In genomic region chr15:71588746-71589145, GRCh38 we compare ENCODE assay signal across 16 cellular contexts.
DNase-seq lines count a peak whose midpoint lies in the region; ATAC-seq and TF ChIP-seq lines count a peak whose summit lies in the region.
"Had no signal": no experiment of that assay in that cellular context is flagged by ENCODE, and none has a peak within 500 bp of the region (broad histone marks: within the 10 kb centered on the region; RNA-seq: fewer than 3 reads in every experiment).

No MANE protein-coding gene starts in this region.

- no peak overlapping the region for H3K27ac ChIP-seq in WERI-Rb-1
- no peak overlapping the region for H3K27ac ChIP-seq in gastrocnemius medialis
- H3K27ac ChIP-seq: BLaER1, neural progenitor cell had no signal

- ATAC-seq in gastrocnemius medialis: no peak
- no peak for ATAC-seq in GM18505 (IDR thresholded peaks at IDR 0.05; ENCODE audit: unreplicated experiment)

- intact Hi-C loops in gastrocnemius medialis (cut with DNase I; ENCODE audit: low total_unique reads): no loop called here

- H3K4me1 Mint-ChIP-seq in chondrocyte (ENCODE audit: low read depth): peaks cover 14% of the 10 kb centered on the region
- H3K4me1 Mint-ChIP-seq: activated CD4-positive, alpha-beta T cell treated with anti-CD3 and anti-CD28 coated beads, Interleukin-2, amount 10 ng/mL, durations not matched to agents 7 days and 5 days had no signal

- H3K36me3 ChIP-seq in WERI-Rb-1 (no peaks in the 10 kb centered on the region), gastrocnemius medialis (no peaks in the 10 kb centered on the region)
- H3K36me3 ChIP-seq: BLaER1, neural progenitor cell had no signal

- no peak overlapping the region for H3K4me3 ChIP-seq in WERI-Rb-1 (ENCODE audit: low read depth, low read length)
- H3K4me3 ChIP-seq in gastrocnemius medialis: no peak overlapping the region
- H3K4me3 ChIP-seq: BLaER1, neural progenitor cell had no signal

- H3K9me3 ChIP-seq in WERI-Rb-1 (ENCODE audit: severe bottlenecking) (no peaks in the 10 kb centered on the region), gastrocnemius medialis (peaks cover 0 to 11% (median 0%) of the 10 kb centered on the region in 3 donors)

- TF ChIP-seq POLR2A in gastrocnemius medialis (IDR thresholded peaks at IDR 0.05): no peak
- TF ChIP-seq POLR2A in GM18505 (IDR thresholded peaks at IDR 0.05; ENCODE audit: borderline replicate concordance, extremely low read depth, insufficient read depth, insufficient read length): no peak

- H3K27me3 ChIP-seq in WERI-Rb-1 (ENCODE audit: insufficient read depth, low read depth, severe bottlenecking) (no peaks in the 10 kb centered on the region), gastrocnemius medialis (no peaks in the 10 kb centered on the region)
- H3K27me3 ChIP-seq: BLaER1, neural progenitor cell had no signal

- no peaks in the 10 kb centered on the region for H3K4me1 ChIP-seq in gastrocnemius medialis
- H3K4me1 ChIP-seq: BLaER1, neural progenitor cell had no signal

- peak; percentile 67 for DNase-seq in COLO829 (ENCODE audit: low spot score)
- DNase-seq in M059J (ENCODE audit: low read depth): peak; percentile 86
- no peak for DNase-seq in chondrocyte (ENCODE audit: low spot score)
- DNase-seq in kidney tubule cell (ENCODE audit: low spot score): peak; percentile 68
- DNase-seq in T1000 (lab: John Stamatoyannopoulos, UW): no peak
- no peak for DNase-seq in WERI-Rb-1
- DNase-seq in gastrocnemius medialis: no peak
- DNase-seq: activated CD4-positive, alpha-beta T cell treated with anti-CD3 and anti-CD28 coated beads, Interleukin-2, amount 10 ng/mL, durations not matched to agents 7 days and 5 days; activated naive CD4-positive, alpha-beta T cell treated with anti-CD3 and anti-CD28 coated beads, Interleukin-2, amount 50 U/mL, for 16 hours; effector CD8-positive, alpha-beta T cell; MV-4-11; NCI-H510A treated with DMSO at 0.1 percent for 48 hours; stimulated activated CD4-positive, alpha-beta T cell treated with anti-CD3 and anti-CD28 coated beads, Interleukin-4, amount 100 ng/mL, for 1 hour had no signal

- no peak overlapping the region for H3K4me3 Mint-ChIP-seq in chondrocyte (ENCODE audit: unreplicated experiment)
- H3K4me3 Mint-ChIP-seq: activated CD4-positive, alpha-beta T cell treated with anti-CD3 and anti-CD28 coated beads, Interleukin-2, amount 10 ng/mL, durations not matched to agents 7 days and 5 days; neural progenitor cell had no signal

- H3K9me3 Mint-ChIP-seq in chondrocyte (ENCODE audit: low read depth): peaks cover 19% of the 10 kb centered on the region

- H3K36me3 Mint-ChIP-seq in chondrocyte (ENCODE audit: low read depth): peaks cover 6% of the 10 kb centered on the region
- H3K36me3 Mint-ChIP-seq: neural progenitor cell had no signal

- TF ChIP-seq CTCF in chondrocyte (IDR thresholded peaks at IDR 0.05): no peak
- TF ChIP-seq CTCF in WERI-Rb-1 (IDR thresholded peaks at IDR 0.05; ENCODE audit: low read depth, low read length): no peak
- TF ChIP-seq CTCF in gastrocnemius medialis (IDR thresholded peaks at IDR 0.05 in 4 of 5, conservative IDR thresholded peaks at IDR 0.05 in 1 of 5): no peak

- in situ Hi-C loops in gastrocnemius medialis (cut with MboI; ENCODE audit: low sequenced_read_pairs in 4 of 4): no loop called here

- peak overlapping the region; percentile 56 for H3K27ac Mint-ChIP-seq in chondrocyte (ENCODE audit: unreplicated experiment)
- H3K27ac Mint-ChIP-seq: activated CD4-positive, alpha-beta T cell treated with anti-CD3 and anti-CD28 coated beads, Interleukin-2, amount 10 ng/mL, durations not matched to agents 7 days and 5 days; neural progenitor cell had no signal

- H3K27me3 Mint-ChIP-seq in chondrocyte (ENCODE audit: low read depth): peaks cover 2% of the 10 kb centered on the region

Comparison
In these comparisons a context has a peak if more than half of its experiments do, and no peak if none do; other contexts are left out.
1. DNase-seq: peak in COLO829 (single experiment), M059J (single experiment) and kidney tubule cell (single experiment); none in chondrocyte (single experiment), T1000 (single experiment), WERI-Rb-1 (single experiment) and gastrocnemius medialis (0 of 2).